In the genomic region with DNA sequence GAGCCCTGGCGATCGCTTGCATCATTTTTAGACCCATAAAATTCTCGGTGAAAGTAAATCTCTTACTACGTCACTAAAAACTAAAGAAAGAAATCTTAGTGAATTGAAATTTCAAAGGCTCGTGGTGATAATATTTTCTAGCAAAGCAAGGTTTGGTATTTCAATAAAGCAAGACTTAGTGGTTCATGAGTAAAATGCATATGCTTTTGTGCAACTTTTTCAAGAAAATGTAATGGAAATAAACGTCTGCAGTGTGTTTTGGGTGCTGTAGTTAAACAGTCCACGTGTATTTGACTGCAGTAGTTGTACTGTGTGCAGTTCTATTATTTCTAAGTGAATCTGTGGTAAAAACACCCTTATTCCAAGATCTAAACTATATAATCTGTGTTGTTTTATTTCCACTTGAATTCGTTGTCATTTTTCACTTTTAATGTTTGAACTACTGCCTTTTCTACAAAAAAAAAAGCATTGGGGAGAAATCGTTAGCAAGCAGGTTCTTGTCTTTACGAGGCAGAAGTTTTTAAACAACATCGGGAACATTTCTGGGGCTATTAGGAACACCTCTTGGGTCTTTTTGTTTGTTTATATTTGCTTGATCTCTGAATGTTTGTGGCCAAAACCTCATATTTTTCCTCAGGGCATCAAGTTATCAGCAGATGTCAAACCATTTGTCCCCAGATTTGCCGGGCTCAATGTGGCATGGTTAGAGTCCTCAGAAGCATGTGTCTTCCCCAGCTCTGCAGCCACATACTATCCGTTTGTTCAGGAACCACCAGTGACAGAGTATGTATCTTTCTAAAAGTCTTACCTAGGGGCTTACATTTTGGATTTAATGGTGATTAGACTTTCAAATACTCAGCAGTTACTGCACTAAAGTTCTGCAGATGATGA, we compare ENCODE assay signal across 1 cellular context.
TF ChIP-seq lines count a peak whose summit lies in the region.

No MANE protein-coding gene starts in this region.

TF ChIP-seq in endothelial cell of umbilical vein, 7 proteins besides CTCF, POLR2A, EP300 and RAD21 (continued from another document):
- TF ChIP-seq FOS (IDR thresholded peaks at IDR 0.05; ENCODE audit: borderline replicate concordance, insufficient read depth, low read length), result no peak
